In the genomic region with DNA sequence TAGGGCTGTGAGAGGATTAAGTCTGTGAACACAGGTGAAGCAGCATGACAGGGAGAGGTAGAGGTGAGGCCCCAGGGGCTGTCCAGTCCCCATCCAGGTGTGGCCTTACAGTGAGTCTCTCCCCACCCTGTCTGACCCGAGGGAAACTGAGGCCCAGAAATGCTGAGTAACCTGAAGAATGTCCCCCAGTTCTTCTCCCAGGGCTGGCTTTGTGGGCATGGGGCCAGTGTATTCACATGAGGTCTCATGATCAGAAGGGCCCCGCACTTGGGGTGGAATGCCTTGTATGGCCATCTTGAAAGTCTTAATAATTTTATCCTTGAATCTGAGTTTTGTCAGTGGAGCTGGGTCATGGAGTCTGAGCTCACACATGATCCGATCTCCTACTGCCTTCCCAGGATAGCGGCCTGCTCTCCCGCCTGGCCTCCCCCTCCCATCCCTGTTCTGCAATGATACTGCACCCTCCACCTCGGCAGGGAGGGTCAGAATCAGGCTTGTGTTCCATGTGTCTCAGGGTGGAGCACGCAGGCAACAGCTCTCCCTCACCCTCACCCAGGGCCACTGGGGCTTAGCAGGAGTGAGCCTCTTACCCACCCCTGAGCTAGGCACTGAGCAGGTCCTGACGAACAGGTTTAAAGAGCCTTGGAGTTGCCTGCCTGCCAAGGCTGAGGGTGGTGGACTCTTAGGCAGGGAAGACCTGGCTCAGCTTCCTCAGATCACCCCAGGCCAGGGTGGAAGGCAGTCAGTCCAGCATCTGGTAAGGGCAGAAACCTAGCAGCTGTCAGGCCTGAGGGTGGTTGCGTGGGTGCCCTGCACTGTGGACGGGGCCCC, we compare ENCODE assay signal across 16 cellular contexts. TPM values are rescaled to one million over a fixed set of nuclear protein-coding genes. Genes with fewer than 3 reads are reported as not detected.
A peak's percentile ranks its signal among the peaks of the same experiment; 100 is the strongest.
DNase-seq lines count a peak whose midpoint lies in the region; ATAC-seq, FAIRE-seq and TF ChIP-seq lines count a peak whose summit lies in the region.
"Had no signal": no experiment of that assay in that cellular context is flagged by ENCODE, and none has a peak within 500 bp of the region (broad histone marks: within the 10 kb centered on the region; RNA-seq: fewer than 3 reads in every experiment).

No MANE protein-coding gene starts in this region.

- H3K4me1 ChIP-seq in left lung (peaks cover 0 to 21% of the 10 kb centered on the region in 2 donors), ovary (ENCODE audit: insufficient read depth) (peaks cover 2% of the 10 kb centered on the region)

- H3K4me1 Mint-ChIP-seq in natural killer cell, result peaks cover 25 to 30% of the 10 kb centered on the region in 2 donors
- H3K4me1 Mint-ChIP-seq in natural killer cell treated with Interleukin-12 subunit alpha and Interleukin-12 subunit beta and Interleukin-15 and Interleukin-18, amount 100 ng/mL, for 72 hours (ENCODE audit: low read depth in 2 of 2), result peaks cover 22 to 50% of the 10 kb centered on the region in 2 donors
- peaks cover 14% of the 10 kb centered on the region for H3K4me1 Mint-ChIP-seq in activated naive CD4-positive, alpha-beta T cell treated with anti-CD3 and anti-CD28 coated beads for 36 hours (ENCODE audit: low read depth)

- H3K4me3 ChIP-seq in WERI-Rb-1 (ENCODE audit: low read depth, low read length), result no peak overlapping the region
- H3K4me3 ChIP-seq in left lung, result no peak overlapping the region
- no peak overlapping the region for H3K4me3 ChIP-seq in ovary
- H3K4me3 ChIP-seq: GM23338, SK-N-MC, vagina had no signal

- no peak for TF ChIP-seq POLR2A in ovary (IDR thresholded peaks at IDR 0.05)

- DNase-seq in natural killer cell (no peak), WERI-Rb-1 (peak; percentile 34), left lung (no peak), urothelium cell line (ENCODE audit: low spot score) (no peak), ovary (no peak)
- no peak for DNase-seq in natural killer cell treated with Interleukin-12 subunit alpha and Interleukin-12 subunit beta and Interleukin-15 and Interleukin-18, amount 100 ng/mL, for 72 hours (ENCODE audit: low spot score)
- no peak for DNase-seq in activated naive CD4-positive, alpha-beta T cell treated with anti-CD3 and anti-CD28 coated beads for 36 hours
- DNase-seq: AML-193; posterior cingulate gyrus; stimulated activated CD4-positive, alpha-beta T cell treated with anti-CD3 and anti-CD28 coated beads, Interleukin-2, amount 100 ng/mL, for 24 hours had no signal

- FAIRE-seq in urothelium cell line (lab: Jason Lieb, UNC), result peak; percentile 23

- H3K36me3 ChIP-seq in WERI-Rb-1 (peaks cover 11% of the 10 kb centered on the region), left lung (peaks cover 0 to 4% of the 10 kb centered on the region in 2 donors), ovary (no peaks in the 10 kb centered on the region)
- H3K36me3 ChIP-seq: vagina had no signal

- no peaks in the 10 kb centered on the region for H3K9me3 Mint-ChIP-seq in natural killer cell
- H3K9me3 Mint-ChIP-seq in natural killer cell treated with Interleukin-12 subunit alpha and Interleukin-12 subunit beta and Interleukin-15 and Interleukin-18, amount 100 ng/mL, for 72 hours, result no peaks in the 10 kb centered on the region
- no peaks in the 10 kb centered on the region for H3K9me3 Mint-ChIP-seq in activated naive CD4-positive, alpha-beta T cell treated with anti-CD3 and anti-CD28 coated beads for 36 hours
- H3K9me3 Mint-ChIP-seq: dendritic cell treated with granulocyte-macrophage colony-stimulating factor and Interleukin-4, amounts not matched to agents 40 ng/mL and 50 ng/mL, for 4 days; GM23338 had no signal

- H3K27ac ChIP-seq in WERI-Rb-1 (no peak overlapping the region), left lung (no peak overlapping the region), ovary (no peak overlapping the region)
- H3K27ac ChIP-seq: SK-N-MC, vagina had no signal

- 79 to 88% (median 85%) methylated on average over 10 of the region's 10 CpGs for WGBS in ovary, 3 donors

- intact Hi-C loops in natural killer cell (cut with micrococcal nuclease), result no loop called here
- intact Hi-C loops in left lung (cut with DNase I), result no loop called here
- intact Hi-C loops in activated naive CD4-positive, alpha-beta T cell treated with anti-CD3 and anti-CD28 coated beads for 36 hours (cut with micrococcal nuclease), result no loop called here
- intact Hi-C loops in ovary (cut with DNase I), result no loop called here

- H3K36me3 Mint-ChIP-seq in natural killer cell, result no peaks in the 10 kb centered on the region
- H3K36me3 Mint-ChIP-seq in natural killer cell treated with Interleukin-12 subunit alpha and Interleukin-12 subunit beta and Interleukin-15 and Interleukin-18, amount 100 ng/mL, for 72 hours, result no peaks in the 10 kb centered on the region
- H3K36me3 Mint-ChIP-seq in activated naive CD4-positive, alpha-beta T cell treated with anti-CD3 and anti-CD28 coated beads for 36 hours (ENCODE audit: low read depth), result no peaks in the 10 kb centered on the region

- H3K27ac Mint-ChIP-seq in natural killer cell, result peak overlapping the region; percentile 86 to 93
- H3K27ac Mint-ChIP-seq in natural killer cell treated with Interleukin-12 subunit alpha and Interleukin-12 subunit beta and Interleukin-15 and Interleukin-18, amount 100 ng/mL, for 72 hours, result peak overlapping the region in 1 of 2 donors; percentile 90
- H3K27ac Mint-ChIP-seq in activated naive CD4-positive, alpha-beta T cell treated with anti-CD3 and anti-CD28 coated beads for 36 hours, result no peak overlapping the region
- H3K27ac Mint-ChIP-seq: dendritic cell treated with granulocyte-macrophage colony-stimulating factor and Interleukin-4, amounts not matched to agents 40 ng/mL and 50 ng/mL, for 4 days; GM23338 had no signal

- ATAC-seq in natural killer cell, result no peak
- ATAC-seq in natural killer cell treated with Interleukin-12 subunit alpha and Interleukin-12 subunit beta and Interleukin-15 and Interleukin-18, amount 100 ng/mL, for 72 hours, result no peak
- peak; percentile 21 for ATAC-seq in left lung
- ATAC-seq in GM18870 (IDR thresholded peaks at IDR 0.05; ENCODE audit: unreplicated experiment), result no peak

- TF ChIP-seq CTCF in natural killer cell (IDR thresholded peaks at IDR 0.05), result no peak
- TF ChIP-seq CTCF in WERI-Rb-1 (IDR thresholded peaks at IDR 0.05; ENCODE audit: low read depth, low read length), result no peak
- no peak for TF ChIP-seq CTCF in left lung (IDR thresholded peaks at IDR 0.05)
- no peak for TF ChIP-seq CTCF in ovary (IDR thresholded peaks at IDR 0.05)

- H3K27me3 ChIP-seq in WERI-Rb-1 (ENCODE audit: insufficient read depth, low read depth, severe bottlenecking), result no peaks in the 10 kb centered on the region
- H3K27me3 ChIP-seq in left lung, result peaks cover 0 to 6% of the 10 kb centered on the region in 2 donors
- no peaks in the 10 kb centered on the region for H3K27me3 ChIP-seq in ovary
- H3K27me3 ChIP-seq: vagina had no signal

- no peak overlapping the region for H3K4me3 Mint-ChIP-seq in natural killer cell
- no peak overlapping the region for H3K4me3 Mint-ChIP-seq in natural killer cell treated with Interleukin-12 subunit alpha and Interleukin-12 subunit beta and Interleukin-15 and Interleukin-18, amount 100 ng/mL, for 72 hours
- H3K4me3 Mint-ChIP-seq in activated naive CD4-positive, alpha-beta T cell treated with anti-CD3 and anti-CD28 coated beads for 36 hours, result no peak overlapping the region
- H3K4me3 Mint-ChIP-seq: dendritic cell treated with granulocyte-macrophage colony-stimulating factor and Interleukin-4, amounts not matched to agents 40 ng/mL and 50 ng/mL, for 4 days; GM23338 had no signal

- no peaks in the 10 kb centered on the region for H3K9me3 ChIP-seq in WERI-Rb-1 (ENCODE audit: severe bottlenecking)
- H3K9me3 ChIP-seq in left lung, result no peaks in the 10 kb centered on the region
- H3K9me3 ChIP-seq in ovary, result no peaks in the 10 kb centered on the region
- H3K9me3 ChIP-seq: vagina had no signal

- TF ChIP-seq EP300 in ovary (IDR thresholded peaks at IDR 0.05), result no peak

- CTCF ChIA-PET in activated naive CD4-positive, alpha-beta T cell treated with anti-CD3 and anti-CD28 coated beads for 36 hours (lab: Charles Lee), result interaction anchor here (1.1 kb wide), 1 partner anchor 103 kb away, joined by 4 read pairs; no protein-coding TSS in a partner anchor

- no peaks in the 10 kb centered on the region for H3K27me3 Mint-ChIP-seq in natural killer cell (ENCODE audit: low read depth in 2 of 2)
- H3K27me3 Mint-ChIP-seq in natural killer cell treated with Interleukin-12 subunit alpha and Interleukin-12 subunit beta and Interleukin-15 and Interleukin-18, amount 100 ng/mL, for 72 hours, result no peaks in the 10 kb centered on the region
- no peaks in the 10 kb centered on the region for H3K27me3 Mint-ChIP-seq in activated naive CD4-positive, alpha-beta T cell treated with anti-CD3 and anti-CD28 coated beads for 36 hours (ENCODE audit: low read depth)

RNA-seq across cellular contexts. Expression of gene NPFFR1, which starts 41.4 kb away (rescaled TPM):
- under 1 TPM in 1 of 3 donors, not detected in 2; 0.05 TPM for total RNA-seq in natural killer cell
- under 1 TPM in 1 of 2 donors, not detected in 1; 0.02 TPM for total RNA-seq in natural killer cell treated with Interleukin-12 subunit alpha and Interleukin-12 subunit beta and Interleukin-15 and Interleukin-18, amount 100 ng/mL, for 72 hours
- under 1 TPM; 0.20 to 0.21 TPM for total RNA-seq in left lung
- not detected for total RNA-seq in activated naive CD4-positive, alpha-beta T cell treated with anti-CD3 and anti-CD28 coated beads for 36 hours
- total RNA-seq in ovary, result 1 to 10 TPM in 1 of 7 donors, under 1 TPM in 6; 0.15 to 1.1 (median 0.24) TPM
- polyA plus RNA-seq in ovary, result under 1 TPM; 0.04 to 0.10 TPM
- total RNA-seq: mesenteric fat pad, vagina had no signal

RNA-seq across cellular contexts. Expression of gene LRRC20, which starts 57.3 kb away (rescaled TPM):
- total RNA-seq in natural killer cell, result 1 to 10 TPM; 1.2 to 1.5 (median 1.3) TPM
- 10 to 100 TPM in 1 of 2 donors, 1 to 10 TPM in 1; 6.5 to 17.1 TPM for total RNA-seq in natural killer cell treated with Interleukin-12 subunit alpha and Interleukin-12 subunit beta and Interleukin-15 and Interleukin-18, amount 100 ng/mL, for 72 hours
- total RNA-seq in left lung, result 10 to 100 TPM; 22.9 to 26.6 TPM
- 10 to 100 TPM in 1 of 2 experiments, 1 to 10 TPM in 1; 8.6 to 10.7 TPM for total RNA-seq in activated naive CD4-positive, alpha-beta T cell treated with anti-CD3 and anti-CD28 coated beads for 36 hours
- total RNA-seq in ovary, result 1 to 10 TPM; 2.1 to 9.4 (median 4.0) TPM
- 1 to 10 TPM; 4.9 to 6.2 TPM for polyA plus RNA-seq in ovary
